ENCODE assay signal across 1 cellular context in the genomic region with DNA sequence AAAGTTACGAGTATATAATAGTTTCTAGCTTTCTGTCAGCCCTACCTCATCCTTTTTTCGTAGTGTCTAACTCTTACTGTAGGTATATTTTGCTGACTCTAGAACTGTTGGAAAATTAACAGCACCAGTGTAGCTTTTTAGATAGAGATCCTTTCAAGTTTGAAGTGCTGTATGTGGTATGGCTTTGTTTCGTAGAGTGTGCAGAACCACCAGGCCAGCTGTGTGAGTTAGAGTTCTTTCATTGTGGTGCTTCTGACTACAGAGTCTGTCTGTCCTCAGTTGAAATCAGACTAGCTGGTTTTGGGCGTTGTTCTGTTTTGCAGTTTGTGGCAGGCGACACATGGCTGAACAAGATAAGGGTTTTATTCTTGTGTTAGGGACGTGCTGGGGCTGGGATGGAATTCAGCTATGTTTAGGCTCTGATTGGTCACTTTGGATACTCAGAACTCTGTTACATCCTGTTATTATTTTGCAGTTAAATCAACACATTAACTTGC.
TF ChIP-seq lines count a peak whose summit lies in the region.

No MANE protein-coding gene starts in this region.

TF ChIP-seq in K562, 482 proteins besides CTCF, POLR2A, EP300 and RAD21 (continued from another document and continues in another):
- peak; percentile 69 for TF ChIP-seq HMGN3 (IDR thresholded peaks at IDR 0.05; ENCODE audit: borderline replicate concordance, extremely low read depth, insufficient read length, low read depth, low read length)
- peak; percentile 87 to 91 for TF ChIP-seq KDM1A (IDR thresholded peaks at IDR 0.05)
- TF ChIP-seq HDAC6 (IDR thresholded peaks at IDR 0.05; ENCODE audit: low read depth, low read length), result no peak
- 0 out of 2 replicates have a peak, but pooled peaks have one; percentile 17 for TF ChIP-seq SIN3B (IDR thresholded peaks at IDR 0.05; ENCODE audit: low read depth)
- TF ChIP-seq, protein P1, sequence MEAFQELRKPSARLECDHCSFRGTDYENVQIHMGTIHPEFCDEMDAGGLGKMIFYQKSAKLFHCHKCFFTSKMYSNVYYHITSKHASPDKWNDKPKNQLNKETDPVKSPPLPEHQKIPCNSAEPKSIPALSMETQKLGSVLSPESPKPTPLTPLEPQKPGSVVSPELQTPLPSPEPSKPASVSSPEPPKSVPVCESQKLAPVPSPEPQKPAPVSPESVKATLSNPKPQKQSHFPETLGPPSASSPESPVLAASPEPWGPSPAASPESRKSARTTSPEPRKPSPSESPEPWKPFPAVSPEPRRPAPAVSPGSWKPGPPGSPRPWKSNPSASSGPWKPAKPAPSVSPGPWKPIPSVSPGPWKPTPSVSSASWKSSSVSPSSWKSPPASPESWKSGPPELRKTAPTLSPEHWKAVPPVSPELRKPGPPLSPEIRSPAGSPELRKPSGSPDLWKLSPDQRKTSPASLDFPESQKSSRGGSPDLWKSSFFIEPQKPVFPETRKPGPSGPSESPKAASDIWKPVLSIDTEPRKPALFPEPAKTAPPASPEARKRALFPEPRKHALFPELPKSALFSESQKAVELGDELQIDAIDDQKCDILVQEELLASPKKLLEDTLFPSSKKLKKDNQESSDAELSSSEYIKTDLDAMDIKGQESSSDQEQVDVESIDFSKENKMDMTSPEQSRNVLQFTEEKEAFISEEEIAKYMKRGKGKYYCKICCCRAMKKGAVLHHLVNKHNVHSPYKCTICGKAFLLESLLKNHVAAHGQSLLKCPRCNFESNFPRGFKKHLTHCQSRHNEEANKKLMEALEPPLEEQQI (IDR thresholded peaks at IDR 0.05), result peak; percentile 63; the same call in 1 of the 2 replicates
- TF ChIP-seq CBFA2T3 (IDR thresholded peaks at IDR 0.05), result peak; percentile 97
- TF ChIP-seq CC2D1A (IDR thresholded peaks at IDR 0.05), result peak; percentile 37; the same call in 1 of the 2 replicates
- TF ChIP-seq STAT5A (IDR thresholded peaks at IDR 0.05; ENCODE audit: borderline replicate concordance, low read length), result peak; percentile 90
- peak; percentile 60 for TF ChIP-seq SUPT5H (IDR thresholded peaks at IDR 0.05)
- TF ChIP-seq NONO (IDR thresholded peaks at IDR 0.05; ENCODE audit: low read depth in 2 of 2, low read length in 1 of 2), result 0 out of 4 replicates have a peak, but pooled peaks of 1 of the 2 experiments have one; percentile 16
- no peak for TF ChIP-seq ZNF644 (tag; IDR thresholded peaks at IDR 0.05; ENCODE audit: low read depth)
- peak; percentile 94 for TF ChIP-seq SMARCA4 (IDR thresholded peaks at IDR 0.05)
- no peak for TF ChIP-seq HNRNPK (IDR thresholded peaks at IDR 0.05; ENCODE audit: low read depth, low read length, poor library complexity, severe bottlenecking)
- TF ChIP-seq RBM34 (IDR thresholded peaks at IDR 0.05; ENCODE audit: borderline replicate concordance, insufficient read depth, low read length), result no peak
- TF ChIP-seq NFYB (IDR thresholded peaks at IDR 0.05; ENCODE audit: extremely low read depth, insufficient read length), result peak; percentile 41
- TF ChIP-seq, protein P2, sequence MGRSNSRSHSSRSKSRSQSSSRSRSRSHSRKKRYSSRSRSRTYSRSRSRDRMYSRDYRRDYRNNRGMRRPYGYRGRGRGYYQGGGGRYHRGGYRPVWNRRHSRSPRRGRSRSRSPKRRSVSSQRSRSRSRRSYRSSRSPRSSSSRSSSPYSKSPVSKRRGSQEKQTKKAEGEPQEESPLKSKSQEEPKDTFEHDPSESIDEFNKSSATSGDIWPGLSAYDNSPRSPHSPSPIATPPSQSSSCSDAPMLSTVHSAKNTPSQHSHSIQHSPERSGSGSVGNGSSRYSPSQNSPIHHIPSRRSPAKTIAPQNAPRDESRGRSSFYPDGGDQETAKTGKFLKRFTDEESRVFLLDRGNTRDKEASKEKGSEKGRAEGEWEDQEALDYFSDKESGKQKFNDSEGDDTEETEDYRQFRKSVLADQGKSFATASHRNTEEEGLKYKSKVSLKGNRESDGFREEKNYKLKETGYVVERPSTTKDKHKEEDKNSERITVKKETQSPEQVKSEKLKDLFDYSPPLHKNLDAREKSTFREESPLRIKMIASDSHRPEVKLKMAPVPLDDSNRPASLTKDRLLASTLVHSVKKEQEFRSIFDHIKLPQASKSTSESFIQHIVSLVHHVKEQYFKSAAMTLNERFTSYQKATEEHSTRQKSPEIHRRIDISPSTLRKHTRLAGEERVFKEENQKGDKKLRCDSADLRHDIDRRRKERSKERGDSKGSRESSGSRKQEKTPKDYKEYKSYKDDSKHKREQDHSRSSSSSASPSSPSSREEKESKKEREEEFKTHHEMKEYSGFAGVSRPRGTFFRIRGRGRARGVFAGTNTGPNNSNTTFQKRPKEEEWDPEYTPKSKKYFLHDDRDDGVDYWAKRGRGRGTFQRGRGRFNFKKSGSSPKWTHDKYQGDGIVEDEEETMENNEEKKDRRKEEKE (IDR thresholded peaks at IDR 0.05; ENCODE audit: borderline replicate concordance in 1 of 2, control insufficient read depth in 1 of 2, low read depth in 2 of 2, low read length in 1 of 2), result peak in 1 of 2 experiments; percentile 87; a peak in 2 of 4 replicates
- peak; percentile 55; the same call in 1 of the 2 replicates for TF ChIP-seq ATF7 (IDR thresholded peaks at IDR 0.05)
- peak; percentile 33 for TF ChIP-seq POLR2B (IDR thresholded peaks at IDR 0.05; ENCODE audit: low read depth, partially characterized antibody)
- peak; percentile 97 for TF ChIP-seq TCF3 (CRISPR knock-in tag; IDR thresholded peaks at IDR 0.05)
- TF ChIP-seq, protein P3, sequence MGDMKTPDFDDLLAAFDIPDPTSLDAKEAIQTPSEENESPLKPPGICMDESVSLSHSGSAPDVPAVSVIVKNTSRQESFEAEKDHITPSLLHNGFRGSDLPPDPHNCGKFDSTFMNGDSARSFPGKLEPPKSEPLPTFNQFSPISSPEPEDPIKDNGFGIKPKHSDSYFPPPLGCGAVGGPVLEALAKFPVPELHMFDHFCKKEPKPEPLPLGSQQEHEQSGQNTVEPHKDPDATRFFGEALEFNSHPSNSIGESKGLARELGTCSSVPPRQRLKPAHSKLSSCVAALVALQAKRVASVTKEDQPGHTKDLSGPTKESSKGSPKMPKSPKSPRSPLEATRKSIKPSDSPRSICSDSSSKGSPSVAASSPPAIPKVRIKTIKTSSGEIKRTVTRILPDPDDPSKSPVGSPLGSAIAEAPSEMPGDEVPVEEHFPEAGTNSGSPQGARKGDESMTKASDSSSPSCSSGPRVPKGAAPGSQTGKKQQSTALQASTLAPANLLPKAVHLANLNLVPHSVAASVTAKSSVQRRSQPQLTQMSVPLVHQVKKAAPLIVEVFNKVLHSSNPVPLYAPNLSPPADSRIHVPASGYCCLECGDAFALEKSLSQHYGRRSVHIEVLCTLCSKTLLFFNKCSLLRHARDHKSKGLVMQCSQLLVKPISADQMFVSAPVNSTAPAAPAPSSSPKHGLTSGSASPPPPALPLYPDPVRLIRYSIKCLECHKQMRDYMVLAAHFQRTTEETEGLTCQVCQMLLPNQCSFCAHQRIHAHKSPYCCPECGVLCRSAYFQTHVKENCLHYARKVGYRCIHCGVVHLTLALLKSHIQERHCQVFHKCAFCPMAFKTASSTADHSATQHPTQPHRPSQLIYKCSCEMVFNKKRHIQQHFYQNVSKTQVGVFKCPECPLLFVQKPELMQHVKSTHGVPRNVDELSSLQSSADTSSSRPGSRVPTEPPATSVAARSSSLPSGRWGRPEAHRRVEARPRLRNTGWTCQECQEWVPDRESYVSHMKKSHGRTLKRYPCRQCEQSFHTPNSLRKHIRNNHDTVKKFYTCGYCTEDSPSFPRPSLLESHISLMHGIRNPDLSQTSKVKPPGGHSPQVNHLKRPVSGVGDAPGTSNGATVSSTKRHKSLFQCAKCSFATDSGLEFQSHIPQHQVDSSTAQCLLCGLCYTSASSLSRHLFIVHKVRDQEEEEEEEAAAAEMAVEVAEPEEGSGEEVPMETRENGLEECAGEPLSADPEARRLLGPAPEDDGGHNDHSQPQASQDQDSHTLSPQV (IDR thresholded peaks at IDR 0.05), result peak; percentile 37; the same call in 1 of the 2 replicates
- TF ChIP-seq, protein P4, sequence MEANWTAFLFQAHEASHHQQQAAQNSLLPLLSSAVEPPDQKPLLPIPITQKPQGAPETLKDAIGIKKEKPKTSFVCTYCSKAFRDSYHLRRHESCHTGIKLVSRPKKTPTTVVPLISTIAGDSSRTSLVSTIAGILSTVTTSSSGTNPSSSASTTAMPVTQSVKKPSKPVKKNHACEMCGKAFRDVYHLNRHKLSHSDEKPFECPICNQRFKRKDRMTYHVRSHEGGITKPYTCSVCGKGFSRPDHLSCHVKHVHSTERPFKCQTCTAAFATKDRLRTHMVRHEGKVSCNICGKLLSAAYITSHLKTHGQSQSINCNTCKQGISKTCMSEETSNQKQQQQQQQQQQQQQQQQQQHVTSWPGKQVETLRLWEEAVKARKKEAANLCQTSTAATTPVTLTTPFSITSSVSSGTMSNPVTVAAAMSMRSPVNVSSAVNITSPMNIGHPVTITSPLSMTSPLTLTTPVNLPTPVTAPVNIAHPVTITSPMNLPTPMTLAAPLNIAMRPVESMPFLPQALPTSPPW (CRISPR knock-in tag; IDR thresholded peaks at IDR 0.05), result peak; percentile 52
- peak; percentile 85 for TF ChIP-seq MYC (IDR thresholded peaks at IDR 0.05; ENCODE audit: low read depth, low read length)
- no peak for TF ChIP-seq MYC (CRISPR knock-in tag; IDR thresholded peaks at IDR 0.05; ENCODE audit: borderline replicate concordance, low read depth)
- peak; percentile 82 to 98; a peak in 3 of 4 replicates for TF ChIP-seq RCOR1 (IDR thresholded peaks at IDR 0.05; ENCODE audit: borderline replicate concordance in 1 of 2, low read depth in 2 of 2, low read length in 2 of 2)
- 0 out of 2 replicates have a peak, but pooled peaks have one; percentile 58 for TF ChIP-seq MTA3 (IDR thresholded peaks at IDR 0.05; ENCODE audit: borderline replicate concordance)
- no peak for TF ChIP-seq HSF4 (CRISPR knock-in tag; IDR thresholded peaks at IDR 0.05; ENCODE audit: borderline replicate concordance)
- TF ChIP-seq ZNF197 (CRISPR knock-in tag; IDR thresholded peaks at IDR 0.05; ENCODE audit: low read depth), result 0 out of 2 replicates have a peak, but pooled peaks have one; percentile 31
- peak; percentile 61 to 73; a peak in 1 of 4 replicates for TF ChIP-seq FOXK2 (conservative IDR thresholded peaks at IDR 0.05 in 1 of 2, IDR thresholded peaks at IDR 0.05 in 1 of 2; ENCODE audit: low read depth in 2 of 2)
- TF ChIP-seq KLF6 (CRISPR knock-in tag; IDR thresholded peaks at IDR 0.05; ENCODE audit: borderline replicate concordance), result peak; percentile 41; the same call in 1 of the 2 replicates
- TF ChIP-seq ZNF217 (CRISPR knock-in tag; IDR thresholded peaks at IDR 0.05), result no peak
- TF ChIP-seq ZNF785 (CRISPR knock-in tag; IDR thresholded peaks at IDR 0.05), result no peak
- TF ChIP-seq SOX6 (IDR thresholded peaks at IDR 0.05), result peak; percentile 96
- TF ChIP-seq NEUROD1 (IDR thresholded peaks at IDR 0.05; ENCODE audit: borderline replicate concordance, low read depth, low read length, partially characterized antibody), result peak; percentile 66
- no peak for TF ChIP-seq SLC30A9 (CRISPR knock-in tag; IDR thresholded peaks at IDR 0.05)
- TF ChIP-seq CBFA2T2 (conservative IDR thresholded peaks at IDR 0.05), result peak; percentile 93
- TF ChIP-seq LEF1 (IDR thresholded peaks at IDR 0.05), result peak; percentile 83
- TF ChIP-seq KAT2B (IDR thresholded peaks at IDR 0.05; ENCODE audit: low read depth, low read length), result no peak
- TF ChIP-seq, protein P5, sequence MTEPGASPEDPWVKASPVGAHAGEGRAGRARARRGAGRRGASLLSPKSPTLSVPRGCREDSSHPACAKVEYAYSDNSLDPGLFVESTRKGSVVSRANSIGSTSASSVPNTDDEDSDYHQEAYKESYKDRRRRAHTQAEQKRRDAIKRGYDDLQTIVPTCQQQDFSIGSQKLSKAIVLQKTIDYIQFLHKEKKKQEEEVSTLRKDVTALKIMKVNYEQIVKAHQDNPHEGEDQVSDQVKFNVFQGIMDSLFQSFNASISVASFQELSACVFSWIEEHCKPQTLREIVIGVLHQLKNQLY (CRISPR knock-in tag; conservative IDR thresholded peaks at IDR 0.05), result no peak
- TF ChIP-seq ARNT (IDR thresholded peaks at IDR 0.05), result peak; percentile 19 to 75; a peak in 1 of 4 replicates
- peak; percentile 80 to 83; a peak in 3 of 4 replicates for TF ChIP-seq TRIM24 (IDR thresholded peaks at IDR 0.05)
- peak in 1 of 2 experiments; percentile 57; a peak in 1 of 4 replicates for TF ChIP-seq SIN3A (IDR thresholded peaks at IDR 0.05; ENCODE audit: borderline replicate concordance in 2 of 2, control insufficient read depth in 1 of 2, low read depth in 2 of 2, low read length in 2 of 2)
- peak; percentile 92 for TF ChIP-seq BHLHE40 (IDR thresholded peaks at IDR 0.05; ENCODE audit: low read length)
- TF ChIP-seq SMC3 (conservative IDR thresholded peaks at IDR 0.05; ENCODE audit: insufficient read depth, low read depth, low read length), result no peak
- TF ChIP-seq, protein P6, sequence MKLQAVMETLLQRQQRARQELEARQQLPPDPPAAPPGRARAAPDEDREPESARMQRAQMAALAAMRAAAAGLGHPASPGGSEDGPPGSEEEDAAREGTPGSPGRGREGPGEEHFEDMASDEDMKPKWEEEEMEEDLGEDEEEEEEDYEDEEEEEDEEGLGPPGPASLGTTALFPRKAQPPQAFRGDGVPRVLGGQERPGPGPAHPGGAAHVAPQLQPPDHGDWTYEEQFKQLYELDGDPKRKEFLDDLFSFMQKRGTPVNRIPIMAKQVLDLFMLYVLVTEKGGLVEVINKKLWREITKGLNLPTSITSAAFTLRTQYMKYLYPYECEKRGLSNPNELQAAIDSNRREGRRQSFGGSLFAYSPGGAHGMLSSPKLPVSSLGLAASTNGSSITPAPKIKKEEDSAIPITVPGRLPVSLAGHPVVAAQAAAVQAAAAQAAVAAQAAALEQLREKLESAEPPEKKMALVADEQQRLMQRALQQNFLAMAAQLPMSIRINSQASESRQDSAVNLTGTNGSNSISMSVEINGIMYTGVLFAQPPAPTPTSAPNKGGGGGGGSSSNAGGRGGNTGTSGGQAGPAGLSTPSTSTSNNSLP (IDR thresholded peaks at IDR 0.05; ENCODE audit: borderline replicate concordance, low read depth, low read length), result peak; percentile 98
- no peak for TF ChIP-seq POU5F1 (IDR thresholded peaks at IDR 0.05; ENCODE audit: borderline replicate concordance, low read depth, low read length, partially characterized antibody)
- TF ChIP-seq, protein P7, sequence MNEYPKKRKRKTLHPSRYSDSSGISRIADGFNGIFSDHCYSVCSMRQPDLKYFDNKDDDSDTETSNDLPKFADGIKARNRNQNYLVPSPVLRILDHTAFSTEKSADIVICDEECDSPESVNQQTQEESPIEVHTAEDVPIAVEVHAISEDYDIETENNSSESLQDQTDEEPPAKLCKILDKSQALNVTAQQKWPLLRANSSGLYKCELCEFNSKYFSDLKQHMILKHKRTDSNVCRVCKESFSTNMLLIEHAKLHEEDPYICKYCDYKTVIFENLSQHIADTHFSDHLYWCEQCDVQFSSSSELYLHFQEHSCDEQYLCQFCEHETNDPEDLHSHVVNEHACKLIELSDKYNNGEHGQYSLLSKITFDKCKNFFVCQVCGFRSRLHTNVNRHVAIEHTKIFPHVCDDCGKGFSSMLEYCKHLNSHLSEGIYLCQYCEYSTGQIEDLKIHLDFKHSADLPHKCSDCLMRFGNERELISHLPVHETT (CRISPR knock-in tag; conservative IDR thresholded peaks at IDR 0.05 in 1 of 2, IDR thresholded peaks at IDR 0.05 in 1 of 2), result peak in 1 of 2 experiments; percentile 63; a peak in 1 of 4 replicates
